ENCODE assay signal across 13 cellular contexts in the genomic region with DNA sequence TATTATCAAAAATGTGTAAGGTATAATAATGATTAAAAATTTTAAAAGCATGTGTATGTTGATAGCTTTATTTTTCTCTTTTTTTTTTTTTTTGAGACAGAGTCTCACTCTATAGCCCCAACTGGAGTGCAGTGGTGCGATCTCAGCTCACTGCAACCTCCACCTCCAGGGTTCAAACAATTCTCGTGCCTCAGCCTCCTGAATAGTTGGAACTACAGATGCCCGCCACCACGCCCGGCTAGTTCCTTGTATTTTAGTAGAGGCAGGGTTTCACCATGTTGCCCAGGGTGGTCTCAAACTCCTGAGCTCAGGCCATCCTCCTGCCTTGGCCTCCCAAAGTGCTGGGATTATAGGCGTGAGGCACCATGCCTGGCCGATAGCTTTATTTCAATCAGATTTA. TPM values are rescaled to one million over a fixed set of nuclear protein-coding genes. Genes with fewer than 3 reads are reported as not detected.
"Had no signal": no experiment of that assay in that cellular context is flagged by ENCODE, and none has a peak within 500 bp of the region (broad histone marks: within the 10 kb centered on the region; RNA-seq: fewer than 3 reads in every experiment).

No MANE protein-coding gene starts in this region.

RNA-seq across cellular contexts. Expression of gene ADAMTS2, which starts 20.9 kb away (rescaled TPM):
- total RNA-seq: activated CD4-positive, alpha-beta memory T cell treated with anti-CD3 and anti-CD28 coated beads for 36 hours; activated CD4-positive, alpha-beta T cell treated with anti-CD3 and anti-CD28 coated beads for 36 hours; activated CD4-positive, alpha-beta T cell treated with anti-CD3 and anti-CD28 coated beads, Interleukin-2, amount 10 ng/mL, durations not matched to agents 24 days and 14 days; activated CD8-positive, alpha-beta memory T cell treated with anti-CD3 and anti-CD28 coated beads for 36 hours; activated CD8-positive, alpha-beta memory T cell treated with anti-CD3 and anti-CD28 coated beads, Interleukin-2, amount 10 ng/mL, durations not matched to agents 7 days and 5 days; activated CD8-positive, alpha-beta T cell treated with anti-CD3 and anti-CD28 coated beads, Interleukin-2, amount 10 ng/mL, durations not matched to agents 7 days and 5 days; activated naive CD4-positive, alpha-beta T cell treated with anti-CD3 and anti-CD28 coated beads for 36 hours; activated naive CD8-positive, alpha-beta T cell treated with anti-CD3 and anti-CD28 coated beads for 36 hours; activated T-helper 1 cell treated with anti-CD3 and anti-CD28 coated beads, Interleukin-12 subunit alpha, Interleukin-12 subunit beta, Interleukin-2, Interleukin-4 antibody, amounts not matched to agents 30 ng/mL and 10 ng/mL and 1 ng/mL, durations not matched to agents 14 hours and 24 hours and 36 hours; activated T-helper 2 cell treated with anti-CD3 and anti-CD28 coated beads, Interferon-gamma antibody, Interleukin-2, Interleukin-4, amounts not matched to agents 10 μg/mL and 5 μg/mL and 100 μg/mL, durations not matched to agents 14 hours and 24 hours and 36 hours; dermis microvascular lymphatic vessel endothelial cell; endothelial cell of umbilical vein; T-helper 17 cell had no signal
- polyA plus RNA-seq: endothelial cell of umbilical vein had no signal
